14 cellular contexts compared by ENCODE assay signal in the genomic region with DNA sequence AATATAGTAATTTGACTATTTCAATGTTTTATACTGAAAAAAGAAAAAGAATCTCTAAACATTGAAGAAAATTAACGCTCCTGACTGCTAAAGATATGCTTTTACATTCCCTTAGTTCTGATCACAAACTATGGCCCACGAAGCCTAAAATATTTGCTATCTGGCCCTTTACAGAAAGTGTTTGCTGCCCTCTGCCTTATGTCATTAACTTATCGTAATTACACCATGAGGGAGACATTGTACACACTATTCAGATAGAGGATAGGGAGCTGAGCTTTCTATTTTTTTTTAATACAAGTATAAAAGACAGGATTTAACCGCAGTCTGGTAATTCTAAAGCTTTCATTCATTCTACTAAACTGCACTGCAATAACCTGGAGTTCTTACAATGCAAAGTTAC.
A peak's percentile ranks its signal among the peaks of the same experiment; 100 is the strongest.
DNase-seq lines count a peak whose midpoint lies in the region; ATAC-seq, FAIRE-seq and TF ChIP-seq lines count a peak whose summit lies in the region.
"Had no signal": no experiment of that assay in that cellular context is flagged by ENCODE, and none has a peak within 500 bp of the region (broad histone marks: within the 10 kb centered on the region; RNA-seq: fewer than 3 reads in every experiment).

No MANE protein-coding gene starts in this region.

- no peaks in the 10 kb centered on the region for H3K9me3 ChIP-seq in CD8-positive, alpha-beta T cell (ENCODE audit: low read length)
- H3K9me3 ChIP-seq: Caco-2 had no signal

- no peak overlapping the region for H3K4me3 ChIP-seq in CD8-positive, alpha-beta T cell (ENCODE audit: low read depth, low read length)
- H3K4me3 ChIP-seq: GM23338 had no signal

- TF ChIP-seq POLR2A in GM12892 (IDR thresholded peaks at IDR 0.05; ENCODE audit: low read depth, low read length) = no peak

- H3K27ac ChIP-seq in CD8-positive, alpha-beta T cell (ENCODE audit: low read depth, low read length) = no peak overlapping the region
- H3K27ac ChIP-seq: 22Rv1, HL-60 had no signal

- DNase-seq in DMS53 (lab: John Stamatoyannopoulos, UW) (peak; percentile 9), DMS53 treated with DMSO at 0.1 percent for 48 hours (lab: John Stamatoyannopoulos, UW; ENCODE audit: unreplicated experiment) (no peak), GM12892 (ENCODE audit: insufficient read length) (no peak), RKO (ENCODE audit: low spot score) (peak; percentile 0), left kidney (ENCODE audit: low read depth, low spot score) (peak; percentile 2)
- DNase-seq in activated naive CD4-positive, alpha-beta T cell treated with anti-CD3 and anti-CD28 coated beads, Interleukin-2, amount 10 ng/mL, durations not matched to agents 7 days and 5 days = no peak
- no peak for DNase-seq in CD8-positive, alpha-beta T cell
- DNase-seq: Caco-2; CD8-positive, alpha-beta memory T cell had no signal

- H3K4me1 ChIP-seq in CD8-positive, alpha-beta T cell (ENCODE audit: insufficient read depth, low read length) = no peaks in the 10 kb centered on the region
- H3K4me1 ChIP-seq: Caco-2 had no signal

- no peaks in the 10 kb centered on the region for H3K4me1 Mint-ChIP-seq in activated naive CD4-positive, alpha-beta T cell treated with anti-CD3 and anti-CD28 coated beads, Interleukin-2, amount 10 ng/mL, durations not matched to agents 7 days and 5 days
- H3K4me1 Mint-ChIP-seq in CD8-positive, alpha-beta T cell (ENCODE audit: low read depth) = no peaks in the 10 kb centered on the region
- no peaks in the 10 kb centered on the region for H3K4me1 Mint-ChIP-seq in stimulated activated memory B cell treated with anti-CD40 and anti-IgM and Interleukin-4, amounts not matched to agents 10 μg/mL and 1 μg/mL and 100 μg/mL, for 72 hours
- H3K4me1 Mint-ChIP-seq: CD14-positive monocyte; CD8-positive, alpha-beta memory T cell; GM23338 had no signal

- TF ChIP-seq CTCF in CD8-positive, alpha-beta T cell (IDR thresholded peaks at IDR 0.05) = no peak

- no peaks in the 10 kb centered on the region for H3K9me3 Mint-ChIP-seq in activated naive CD4-positive, alpha-beta T cell treated with anti-CD3 and anti-CD28 coated beads, Interleukin-2, amount 10 ng/mL, durations not matched to agents 7 days and 5 days
- no peaks in the 10 kb centered on the region for H3K9me3 Mint-ChIP-seq in CD8-positive, alpha-beta T cell
- H3K9me3 Mint-ChIP-seq in stimulated activated memory B cell treated with anti-CD40 and anti-IgM and Interleukin-4, amounts not matched to agents 10 μg/mL and 1 μg/mL and 100 μg/mL, for 72 hours = no peaks in the 10 kb centered on the region

- no peaks in the 10 kb centered on the region for H3K27me3 Mint-ChIP-seq in activated naive CD4-positive, alpha-beta T cell treated with anti-CD3 and anti-CD28 coated beads, Interleukin-2, amount 10 ng/mL, durations not matched to agents 7 days and 5 days
- H3K27me3 Mint-ChIP-seq in CD8-positive, alpha-beta T cell (ENCODE audit: low read depth) = no peaks in the 10 kb centered on the region
- H3K27me3 Mint-ChIP-seq in stimulated activated memory B cell treated with anti-CD40 and anti-IgM and Interleukin-4, amounts not matched to agents 10 μg/mL and 1 μg/mL and 100 μg/mL, for 72 hours = no peaks in the 10 kb centered on the region

- FAIRE-seq in GM12892 (lab: Jason Lieb, UNC) = peak; percentile 17

- H3K36me3 Mint-ChIP-seq in activated naive CD4-positive, alpha-beta T cell treated with anti-CD3 and anti-CD28 coated beads, Interleukin-2, amount 10 ng/mL, durations not matched to agents 7 days and 5 days = no peaks in the 10 kb centered on the region
- no peaks in the 10 kb centered on the region for H3K36me3 Mint-ChIP-seq in CD8-positive, alpha-beta T cell
- H3K36me3 Mint-ChIP-seq in stimulated activated memory B cell treated with anti-CD40 and anti-IgM and Interleukin-4, amounts not matched to agents 10 μg/mL and 1 μg/mL and 100 μg/mL, for 72 hours = no peaks in the 10 kb centered on the region
- H3K36me3 Mint-ChIP-seq: CD14-positive monocyte; CD8-positive, alpha-beta memory T cell had no signal

- POLR2A ChIA-PET in CD8-positive, alpha-beta T cell (lab: Charles Lee) = no interaction called here

- no peaks in the 10 kb centered on the region for H3K27me3 ChIP-seq in CD8-positive, alpha-beta T cell (ENCODE audit: insufficient read depth, low read length)

- no peak overlapping the region for H3K27ac Mint-ChIP-seq in activated naive CD4-positive, alpha-beta T cell treated with anti-CD3 and anti-CD28 coated beads, Interleukin-2, amount 10 ng/mL, durations not matched to agents 7 days and 5 days
- H3K27ac Mint-ChIP-seq in CD8-positive, alpha-beta T cell = no peak overlapping the region
- no peak overlapping the region for H3K27ac Mint-ChIP-seq in stimulated activated memory B cell treated with anti-CD40 and anti-IgM and Interleukin-4, amounts not matched to agents 10 μg/mL and 1 μg/mL and 100 μg/mL, for 72 hours
- H3K27ac Mint-ChIP-seq: CD14-positive monocyte; CD8-positive, alpha-beta memory T cell; GM23338 had no signal

- ATAC-seq in CD8-positive, alpha-beta T cell = no peak
- ATAC-seq in stimulated activated memory B cell treated with anti-CD40 and anti-IgM and Interleukin-4, amounts not matched to agents 10 μg/mL and 1 μg/mL and 100 μg/mL, for 72 hours = no peak
- ATAC-seq: GM23338 had no signal

- intact Hi-C loops in CD8-positive, alpha-beta T cell (cut with DNase I, micrococcal nuclease) = no loop called here

- CTCF ChIA-PET in activated naive CD4-positive, alpha-beta T cell treated with anti-CD3 and anti-CD28 coated beads, Interleukin-2, amount 10 ng/mL, durations not matched to agents 7 days and 5 days (lab: Charles Lee) = no interaction called here
- CTCF ChIA-PET in CD8-positive, alpha-beta T cell (lab: Charles Lee) = no interaction called here

- H3K36me3 ChIP-seq in CD8-positive, alpha-beta T cell (ENCODE audit: insufficient read depth, low read length) = no peaks in the 10 kb centered on the region

- H3K4me3 Mint-ChIP-seq in activated naive CD4-positive, alpha-beta T cell treated with anti-CD3 and anti-CD28 coated beads, Interleukin-2, amount 10 ng/mL, durations not matched to agents 7 days and 5 days = no peak overlapping the region
- no peak overlapping the region for H3K4me3 Mint-ChIP-seq in CD8-positive, alpha-beta T cell
- H3K4me3 Mint-ChIP-seq in stimulated activated memory B cell treated with anti-CD40 and anti-IgM and Interleukin-4, amounts not matched to agents 10 μg/mL and 1 μg/mL and 100 μg/mL, for 72 hours = no peak overlapping the region
- H3K4me3 Mint-ChIP-seq: CD14-positive monocyte; CD8-positive, alpha-beta memory T cell; GM23338 had no signal

Comparison
In these comparisons a context has a peak if more than half of its experiments do, and no peak if none do; other contexts are left out.
1. DNase-seq: peak in DMS53 (single experiment), RKO (single experiment) and left kidney (single experiment); none in DMS53 treated with DMSO at 0.1 percent for 48 hours (single experiment), GM12892 (single experiment), activated naive CD4-positive, alpha-beta T cell treated with anti-CD3 and anti-CD28 coated beads, Interleukin-2, amount 10 ng/mL, durations not matched to agents 7 days and 5 days (single experiment) and CD8-positive, alpha-beta T cell (0 of 7).